Comparison of ENCODE assay signal across 16 cellular contexts in genomic region chr12:80213246-80213645, GRCh38.
DNase-seq lines count a peak whose midpoint lies in the region; ATAC-seq and TF ChIP-seq lines count a peak whose summit lies in the region.
"Had no signal": no experiment of that assay in that cellular context is flagged by ENCODE, and none has a peak within 500 bp of the region (broad histone marks: within the 10 kb centered on the region; RNA-seq: fewer than 3 reads in every experiment).

No MANE protein-coding gene starts in this region.

- CTCF ChIA-PET in mammary epithelial cell (lab: Charles Lee; ENCODE audit: low non-redundant PET): no interaction called here

- DNase-seq in breast epithelium (ENCODE audit: low spot score in 2 of 2): no peak
- DNase-seq in mammary epithelial cell: no peak
- DNase-seq in UCSD-AML1 (lab: John Stamatoyannopoulos, UW; ENCODE audit: unreplicated experiment): peak; percentile 8
- peak; percentile 92 for DNase-seq in mesendoderm
- peak; percentile 35 to 76 for DNase-seq in trophoblast cell
- DNase-seq in stimulated activated CD4-positive, alpha-beta T cell treated with anti-CD3 and anti-CD28 coated beads, Interleukin-4, amount 100 ng/mL, for 4 hours: no peak
- DNase-seq: CD8-positive, alpha-beta T cell; COR-L47; H7 had no signal

- H3K56ac ChIP-seq in mesendoderm (ENCODE audit: low read length): no peak overlapping the region

- no peaks in the 10 kb centered on the region for H3K9me3 ChIP-seq in breast epithelium
- no peaks in the 10 kb centered on the region for H3K9me3 ChIP-seq in mammary epithelial cell (replicated peaks; ENCODE audit: insufficient read depth, low read length)
- no peaks in the 10 kb centered on the region for H3K9me3 ChIP-seq in trophoblast cell (ENCODE audit: insufficient read depth, low read depth, low read length)

- H2BK120ac ChIP-seq in mesendoderm (ENCODE audit: low read depth, low read length) (no peak overlapping the region), trophoblast cell (ENCODE audit: insufficient read depth, low read length, poor library complexity) (peak overlapping the region; percentile 95)

- H3K79me2 ChIP-seq in mammary epithelial cell (ENCODE audit: insufficient read depth, low read length) (no peaks in the 10 kb centered on the region), mesendoderm (ENCODE audit: control insufficient read depth, insufficient read depth, low read length) (no peaks in the 10 kb centered on the region), trophoblast cell (ENCODE audit: control insufficient read depth, insufficient read depth, low read length, poor library complexity) (no peaks in the 10 kb centered on the region)

- peak overlapping the region; percentile 79 for H3K14ac ChIP-seq in trophoblast cell (ENCODE audit: low read length)

- BruUV-seq in mammary epithelial cell (replicated peaks; lab: Mats Ljungman, UMichigan): no TSS peak

- peak overlapping the region; percentile 83 for H4K91ac ChIP-seq in trophoblast cell (ENCODE audit: low read depth, low read length)

- no peak for TF ChIP-seq POLR2A in breast epithelium (IDR thresholded peaks at IDR 0.05)

- no peak for TF ChIP-seq CTCF in breast epithelium (IDR thresholded peaks at IDR 0.05)
- TF ChIP-seq CTCF in mammary epithelial cell (conservative IDR thresholded peaks at IDR 0.05 in 1 of 2, IDR thresholded peaks at IDR 0.05 in 1 of 2; ENCODE audit: extremely low read depth in 1 of 2, insufficient read depth in 1 of 2, low read depth in 1 of 2, low read length in 2 of 2): no peak

- no peak overlapping the region for H3K4me3 ChIP-seq in breast epithelium
- H3K4me3 ChIP-seq in mammary epithelial cell (replicated peaks in 1 of 3; ENCODE audit: insufficient read depth in 1 of 3, low read depth in 2 of 3, low read length in 3 of 3): no peak overlapping the region
- H3K4me3 ChIP-seq in mesendoderm (ENCODE audit: low read length): no peak overlapping the region
- H3K4me3 ChIP-seq in trophoblast cell (ENCODE audit: low read depth, low read length): no peak overlapping the region
- H3K4me3 ChIP-seq: GM12878, GM23338 had no signal

- H2BK15ac ChIP-seq in mesendoderm (replicated peaks; ENCODE audit: low read depth): no peak overlapping the region

- in situ Hi-C loops in mammary epithelial cell (cut with MboI; ENCODE audit: low sequenced_read_pairs in 2 of 2): no loop called here

- H3K23ac ChIP-seq in mesendoderm (ENCODE audit: low read length): no peak overlapping the region
- no peak overlapping the region for H3K23ac ChIP-seq in trophoblast cell (ENCODE audit: low read length)

- H3K4me1 ChIP-seq in breast epithelium (no peaks in the 10 kb centered on the region), mammary epithelial cell (ENCODE audit: insufficient read depth, low read length) (no peaks in the 10 kb centered on the region), mesendoderm (ENCODE audit: control insufficient read depth, low read depth, low read length) (peaks cover 6% of the 10 kb centered on the region), trophoblast cell (ENCODE audit: control insufficient read depth in 1 of 2, insufficient read depth in 2 of 2, low read length in 2 of 2) (peaks cover 8 to 14% of the 10 kb centered on the region in 2 experiments)

- peak overlapping the region; percentile 91 for H2BK12ac ChIP-seq in trophoblast cell (ENCODE audit: low read length)

- H4K8ac ChIP-seq in mesendoderm (ENCODE audit: low read depth, low read length) (no peak overlapping the region), trophoblast cell (ENCODE audit: low read depth, low read length) (peak overlapping the region; percentile 79)

- ATAC-seq in GM21367 (IDR thresholded peaks at IDR 0.05; ENCODE audit: unreplicated experiment): no peak
- no peak for ATAC-seq in GM19467 (IDR thresholded peaks at IDR 0.05; ENCODE audit: unreplicated experiment)
- ATAC-seq: CD8-positive, alpha-beta T cell; GM12878; GM23338 had no signal

- dilution Hi-C loops in mammary epithelial cell (cut with HindIII; ENCODE audit: low sequenced_read_pairs): no loop called here

- no peak overlapping the region for H2BK5ac ChIP-seq in mesendoderm (ENCODE audit: low read length)
- peak overlapping the region; percentile 63 for H2BK5ac ChIP-seq in trophoblast cell (ENCODE audit: low read depth, low read length, poor library complexity)

- H3K79me1 ChIP-seq in mesendoderm (ENCODE audit: low read length) (no peaks in the 10 kb centered on the region), trophoblast cell (ENCODE audit: low read length) (peaks cover 22% of the 10 kb centered on the region)

- no peaks in the 10 kb centered on the region for H3K36me3 ChIP-seq in breast epithelium
- H3K36me3 ChIP-seq in mammary epithelial cell (ENCODE audit: insufficient read depth, low read length): no peaks in the 10 kb centered on the region
- H3K36me3 ChIP-seq in mesendoderm (ENCODE audit: control insufficient read depth, insufficient read depth, low read length): no peaks in the 10 kb centered on the region
- H3K36me3 ChIP-seq in trophoblast cell (ENCODE audit: control insufficient read depth in 1 of 2, insufficient read depth in 2 of 2, low read length in 2 of 2): no peaks in the 10 kb centered on the region

- H2AK5ac ChIP-seq in mesendoderm (ENCODE audit: low read length) (no peak overlapping the region), trophoblast cell (ENCODE audit: low read length) (peak overlapping the region; percentile 54)

- intact Hi-C loops in breast epithelium (cut with DNase I; ENCODE audit: low total_unique reads) (no loop called here), mammary epithelial cell (cut with micrococcal nuclease) (no loop called here)

- H3K4me2 ChIP-seq in mammary epithelial cell (ENCODE audit: insufficient read depth, low read depth, low read length): no peak overlapping the region
- no peak overlapping the region for H3K4me2 ChIP-seq in mesendoderm (ENCODE audit: low read length)
- H3K4me2 ChIP-seq in trophoblast cell (ENCODE audit: low read length): no peak overlapping the region
- H3K4me2 ChIP-seq: GM23338 had no signal

- H3K18ac ChIP-seq in mesendoderm (ENCODE audit: low read length) (no peak overlapping the region), trophoblast cell (ENCODE audit: low read length) (peak overlapping the region; percentile 59)

- peak overlapping the region; percentile 10 to 42 for H3K27ac ChIP-seq in breast epithelium
- H3K27ac ChIP-seq in mammary epithelial cell (ENCODE audit: insufficient read depth, low read depth, low read length): no peak overlapping the region
- no peak overlapping the region for H3K27ac ChIP-seq in mesendoderm (ENCODE audit: low read depth, low read length)
- H3K27ac ChIP-seq in trophoblast cell (ENCODE audit: low read depth, low read length): peak overlapping the region; percentile 94
- H3K27ac ChIP-seq: 22Rv1, C4-2B, HL-60 had no signal

- no peak overlapping the region for H2AFZ ChIP-seq in mammary epithelial cell (ENCODE audit: low read depth, low read length)
- H2AFZ ChIP-seq in trophoblast cell (ENCODE audit: insufficient read depth, low read length, poor library complexity): peak overlapping the region; percentile 28

- H3K27me3 ChIP-seq in breast epithelium (no peaks in the 10 kb centered on the region), mammary epithelial cell (ENCODE audit: insufficient read depth, low read length) (no peaks in the 10 kb centered on the region), mesendoderm (ENCODE audit: insufficient read depth, low read length, poor library complexity) (no peaks in the 10 kb centered on the region), trophoblast cell (ENCODE audit: insufficient read depth, low read length) (no peaks in the 10 kb centered on the region)

- 96% methylated on average over 4 of the region's 4 CpGs for WGBS in mammary epithelial cell (ENCODE audit: low coverage, missing lambda C conversion rate)
- no CpG with 5 or more reads among the region's 4 CpGs for WGBS in mesendoderm (ENCODE audit: extremely low coverage, insufficient coverage, low lambda C conversion rate)
- no CpG with 5 or more reads among the region's 4 CpGs for WGBS in trophoblast cell (ENCODE audit: extremely low coverage, insufficient coverage, insufficient read length)

- no peak overlapping the region for H4K5ac ChIP-seq in mesendoderm (ENCODE audit: low read length)

- H3K4ac ChIP-seq in mesendoderm (ENCODE audit: low read depth, low read length) (no peak overlapping the region), trophoblast cell (ENCODE audit: low read depth, low read length) (peak overlapping the region; percentile 36)

- no peak overlapping the region for H3K9ac ChIP-seq in mammary epithelial cell (ENCODE audit: insufficient read depth, low read length)
- H3K9ac ChIP-seq in mesendoderm (ENCODE audit: low read length): no peak overlapping the region
- no peak overlapping the region for H3K9ac ChIP-seq in trophoblast cell (ENCODE audit: low read length)

- H4K20me1 ChIP-seq in mammary epithelial cell (ENCODE audit: insufficient read depth, low read length): no peaks in the 10 kb centered on the region

- H4K12ac ChIP-seq in trophoblast cell (ENCODE audit: low read depth, low read length): no peak overlapping the region

Comparison
In these comparisons a context has a peak if more than half of its experiments do, and no peak if none do; other contexts are left out.
1. H3K27ac ChIP-seq: peak in breast epithelium (2 of 2) and trophoblast cell (single experiment); none in mammary epithelial cell (single experiment) and mesendoderm (single experiment).
2. DNase-seq: peak in UCSD-AML1 (single experiment), mesendoderm (single experiment) and trophoblast cell (2 of 2); none in breast epithelium (0 of 2), mammary epithelial cell (single experiment) and stimulated activated CD4-positive, alpha-beta T cell treated with anti-CD3 and anti-CD28 coated beads, Interleukin-4, amount 100 ng/mL, for 4 hours (0 of 2).